Comparison of ENCODE assay signal across 8 cellular contexts in the genomic region with DNA sequence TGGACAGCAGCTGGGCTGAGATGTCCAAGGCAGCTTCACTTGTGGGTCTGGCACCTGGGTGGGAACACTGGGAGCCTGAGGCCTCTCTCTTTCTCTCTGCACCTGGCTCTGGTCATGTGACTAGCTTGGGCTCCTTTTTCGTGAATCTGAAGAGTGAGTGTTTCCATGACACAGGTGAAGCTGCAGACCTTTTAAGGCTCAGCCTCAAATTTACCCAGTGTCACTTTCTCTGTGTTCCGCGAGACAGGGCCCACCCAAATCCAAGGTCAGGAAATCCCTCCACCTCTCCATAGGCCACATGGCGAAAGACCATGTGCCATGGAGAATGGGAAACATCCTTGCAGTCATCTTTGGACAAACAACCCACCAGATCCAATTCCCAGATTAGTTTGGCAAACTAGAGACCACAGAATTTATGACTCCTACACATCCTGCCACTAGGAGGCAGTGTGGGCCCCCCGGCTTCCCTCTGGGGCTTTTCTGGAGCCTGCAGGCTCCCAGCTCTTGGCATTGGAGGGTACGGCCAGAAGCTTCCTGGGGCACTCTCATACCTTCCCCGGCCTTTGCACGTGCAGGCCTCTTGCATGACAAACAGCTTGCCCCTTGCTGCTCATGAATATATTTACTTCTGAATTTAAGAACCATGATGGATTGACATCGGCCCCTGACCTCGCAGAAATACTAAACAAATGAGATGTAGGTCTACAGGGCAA.
DNase-seq lines count a peak whose midpoint lies in the region; ATAC-seq lines count a peak whose summit lies in the region.

No MANE protein-coding gene starts in this region.

- H3K36me3 Mint-ChIP-seq in activated CD4-positive, alpha-beta T cell treated with anti-CD3 and anti-CD28 coated beads, Interleukin-2, amount 10 ng/mL, durations not matched to agents 24 days and 14 days (ENCODE audit: low read depth): no peaks in the 10 kb centered on the region

- ATAC-seq in HG03378 (IDR thresholded peaks at IDR 0.05; ENCODE audit: unreplicated experiment): no peak

- H3K4me3 Mint-ChIP-seq in activated CD4-positive, alpha-beta T cell treated with anti-CD3 and anti-CD28 coated beads, Interleukin-2, amount 10 ng/mL, durations not matched to agents 24 days and 14 days: no peak overlapping the region

- H3K27ac Mint-ChIP-seq in activated CD4-positive, alpha-beta T cell treated with anti-CD3 and anti-CD28 coated beads, Interleukin-2, amount 10 ng/mL, durations not matched to agents 24 days and 14 days: no peak overlapping the region

- peak; percentile 72 for DNase-seq in ELF-1 (ENCODE audit: low read depth, low spot score)
- DNase-seq in HUDEP-2 (lab: John Stamatoyannopoulos, UW; ENCODE audit: unreplicated experiment in 76 of 76): peak in 54 of 76 experiments; percentile 2 to 71 (median 38)
- DNase-seq in activated CD4-positive, alpha-beta T cell treated with anti-CD3 and anti-CD28 coated beads, Interleukin-2, amount 10 ng/mL, durations not matched to agents 24 days and 14 days: peak; percentile 70
- DNase-seq in glomerular visceral epithelial cell (ENCODE audit: extremely low spot score): peak; percentile 17
- peak; percentile 2 to 22 (median 11) for DNase-seq in stimulated activated CD4-positive, alpha-beta T cell treated with anti-CD3 and anti-CD28 coated beads, Interleukin-12 subunit alpha, Interleukin-12 subunit beta, amount 100 ng/mL, for 48 hours (ENCODE audit: low read depth in 2 of 3, low spot score in 1 of 3)
- no peak for DNase-seq in NCI-H128 (lab: John Stamatoyannopoulos, UW; ENCODE audit: unreplicated experiment)
- no peak for DNase-seq in NCI-H226

- no peaks in the 10 kb centered on the region for H3K9me3 Mint-ChIP-seq in activated CD4-positive, alpha-beta T cell treated with anti-CD3 and anti-CD28 coated beads, Interleukin-2, amount 10 ng/mL, durations not matched to agents 24 days and 14 days

- H3K27me3 Mint-ChIP-seq in activated CD4-positive, alpha-beta T cell treated with anti-CD3 and anti-CD28 coated beads, Interleukin-2, amount 10 ng/mL, durations not matched to agents 24 days and 14 days: no peaks in the 10 kb centered on the region

- intact Hi-C loops in activated CD4-positive, alpha-beta T cell treated with anti-CD3 and anti-CD28 coated beads, Interleukin-2, amount 10 ng/mL, durations not matched to agents 24 days and 14 days (cut with micrococcal nuclease): no loop called here

- H3K4me1 Mint-ChIP-seq in activated CD4-positive, alpha-beta T cell treated with anti-CD3 and anti-CD28 coated beads, Interleukin-2, amount 10 ng/mL, durations not matched to agents 24 days and 14 days: peaks cover 5% of the 10 kb centered on the region

Comparison
In these comparisons a context has a peak if more than half of its experiments do, and no peak if none do; other contexts are left out.
1. DNase-seq: peak in ELF-1 (single experiment), HUDEP-2 (54 of 76), activated CD4-positive, alpha-beta T cell treated with anti-CD3 and anti-CD28 coated beads, Interleukin-2, amount 10 ng/mL, durations not matched to agents 24 days and 14 days (single experiment), glomerular visceral epithelial cell (single experiment) and stimulated activated CD4-positive, alpha-beta T cell treated with anti-CD3 and anti-CD28 coated beads, Interleukin-12 subunit alpha, Interleukin-12 subunit beta, amount 100 ng/mL, for 48 hours (3 of 3); none in NCI-H128 (single experiment) and NCI-H226 (single experiment).